In the genomic region with DNA sequence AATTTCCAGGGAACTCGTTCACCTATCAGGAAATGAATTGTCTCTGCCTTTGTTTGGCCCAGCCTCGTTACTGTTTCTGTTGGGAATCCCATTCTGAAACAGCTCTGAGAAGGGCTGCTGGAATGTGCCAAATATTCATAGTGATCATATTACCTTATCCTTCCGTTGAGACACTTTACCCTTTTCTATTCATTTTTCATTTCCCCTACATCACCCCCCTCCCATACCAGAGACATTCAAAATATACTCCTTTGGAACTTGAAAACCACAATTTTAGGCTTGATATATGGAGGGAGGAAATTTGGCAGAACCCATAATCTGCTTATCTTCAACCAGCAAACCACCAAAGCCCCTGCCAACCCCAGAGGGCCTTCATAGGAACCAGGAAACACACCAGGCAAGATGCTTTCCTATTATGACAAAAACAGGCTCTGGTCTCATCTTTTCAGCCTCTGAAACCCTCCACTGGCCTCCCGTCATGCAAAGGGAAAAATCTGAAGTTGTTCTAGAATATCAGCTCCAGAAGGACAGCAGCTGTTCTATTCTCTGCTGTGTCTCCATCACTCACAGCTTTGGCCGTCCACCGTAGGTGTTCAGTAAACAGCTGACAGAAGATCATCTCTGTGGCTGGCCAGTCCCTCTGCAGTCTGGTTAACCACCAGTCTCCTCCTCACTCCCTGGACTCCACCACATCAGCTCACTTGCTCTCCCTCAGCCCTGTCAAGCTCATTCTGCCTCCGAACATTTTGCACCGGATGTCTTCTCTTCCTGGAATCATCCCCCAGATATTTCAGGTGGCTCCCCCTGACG, we compare ENCODE assay signal across 20 cellular contexts.
A peak's percentile ranks its signal among the peaks of the same experiment; 100 is the strongest.
DNase-seq lines count a peak whose midpoint lies in the region; TF ChIP-seq lines count a peak whose summit lies in the region.
"Had no signal": no experiment of that assay in that cellular context is flagged by ENCODE, and none has a peak within 500 bp of the region (broad histone marks: within the 10 kb centered on the region; RNA-seq: fewer than 3 reads in every experiment).

No MANE protein-coding gene starts in this region.

- POLR2A ChIA-PET in OCI-LY7 (lab: Charles Lee), result no interaction called here

- peak overlapping the region; percentile 52 for H3K27ac Mint-ChIP-seq in mesothelial cell of epicardium

- peaks cover 22% of the 10 kb centered on the region for H3K4me1 Mint-ChIP-seq in mesothelial cell of epicardium

- H3K9me2 ChIP-seq in OCI-LY7 (ENCODE audit: insufficient read depth, low read length), result no peaks in the 10 kb centered on the region

- TF ChIP-seq CTCF in mesothelial cell of epicardium (IDR thresholded peaks at IDR 0.05; ENCODE audit: unreplicated experiment) (no peak), OCI-LY7 (conservative IDR thresholded peaks at IDR 0.05; ENCODE audit: low read length) (no peak)

- intact Hi-C loops in OCI-LY7 (cut with micrococcal nuclease; ENCODE audit: unreplicated experiment), result no loop called here

- H3K9me3 Mint-ChIP-seq in mesothelial cell of epicardium, result no peaks in the 10 kb centered on the region

- no TSS peak for BruUV-seq in OCI-LY7 (replicated peaks; lab: Mats Ljungman, UMichigan)

- CTCF ChIA-PET in OCI-LY7 (lab: Charles Lee; ENCODE audit: unreplicated experiment), result no interaction called here

- no peak overlapping the region for H3K4me2 ChIP-seq in OCI-LY7 (ENCODE audit: low read length)

- DNase-seq in Daoy (ENCODE audit: low read depth), result peak; percentile 61
- peak; percentile 52 for DNase-seq in H4 (ENCODE audit: low spot score)
- peak; percentile 83 for DNase-seq in amniotic epithelial cell (ENCODE audit: low read depth)
- DNase-seq in mesothelial cell of epicardium (ENCODE audit: low spot score in 2 of 2, unreplicated experiment in 2 of 2), result no peak
- no peak for DNase-seq in NCI-H1092 treated with DMSO at 0.1 percent for 48 hours (lab: John Stamatoyannopoulos, UW)
- no peak for DNase-seq in activated T-cell treated with anti-CD3 and anti-CD28 coated beads, Interleukin-2, amount 50 U/mL, for 1 hour
- DNase-seq in OCI-LY7 (ENCODE audit: low spot score), result no peak
- DNase-seq: activated CD4-positive, CD25-positive, alpha-beta regulatory T cell; activated effector memory CD4-positive, alpha-beta T cell treated with Interleukin-2 at 50 U/mL for 16 hours; anterior cingulate cortex; cortex of kidney; gastrocnemius medialis; HCEC 1CT; lower lobe of right lung; naive B cell; NCI-H1417 treated with DMSO at 0.1 percent for 48 hours; NCI-H2171; Peyer's patch; psoas muscle; spleen had no signal

- no peaks in the 10 kb centered on the region for H3K27me3 Mint-ChIP-seq in mesothelial cell of epicardium (ENCODE audit: low read depth)
- H3K27me3 Mint-ChIP-seq: naive B cell had no signal

- no peaks in the 10 kb centered on the region for H4K20me1 ChIP-seq in OCI-LY7 (ENCODE audit: insufficient read depth, low read length)

- no peak overlapping the region for H3K27ac ChIP-seq in OCI-LY7 (ENCODE audit: low read depth, low read length, poor library complexity, severe bottlenecking)
- H3K27ac ChIP-seq: gastrocnemius medialis, lower lobe of right lung, Peyer's patch, psoas muscle, spleen had no signal

- H3K4me1 ChIP-seq in OCI-LY7 (ENCODE audit: insufficient read depth, low read length, poor library complexity, severe bottlenecking), result no peaks in the 10 kb centered on the region
- H3K4me1 ChIP-seq: gastrocnemius medialis, lower lobe of right lung, Peyer's patch, psoas muscle, spleen had no signal

- H3K36me3 ChIP-seq in OCI-LY7 (ENCODE audit: insufficient read depth, low read length), result no peaks in the 10 kb centered on the region
- H3K36me3 ChIP-seq: gastrocnemius medialis, lower lobe of right lung, Peyer's patch, spleen had no signal

- no peaks in the 10 kb centered on the region for H3K79me2 ChIP-seq in OCI-LY7 (ENCODE audit: insufficient read depth, low read depth, low read length)

- no peaks in the 10 kb centered on the region for H3K9me3 ChIP-seq in OCI-LY7 (ENCODE audit: low read length)
- H3K9me3 ChIP-seq: gastrocnemius medialis, lower lobe of right lung, Peyer's patch, psoas muscle had no signal

- H2AFZ ChIP-seq in OCI-LY7 (ENCODE audit: low read length), result no peak overlapping the region

- no peak overlapping the region for H3K4me3 ChIP-seq in OCI-LY7 (ENCODE audit: low read depth, low read length, poor library complexity, severe bottlenecking)
- H3K4me3 ChIP-seq: gastrocnemius medialis, lower lobe of right lung, Peyer's patch, psoas muscle, spleen had no signal

- H3K4me3 Mint-ChIP-seq in mesothelial cell of epicardium, result no peak overlapping the region
- H3K4me3 Mint-ChIP-seq: naive B cell had no signal

- H3K36me3 Mint-ChIP-seq in mesothelial cell of epicardium, result peaks cover 5% of the 10 kb centered on the region
- H3K36me3 Mint-ChIP-seq: naive B cell had no signal

Comparison
In these comparisons a context has a peak if more than half of its experiments do, and no peak if none do; other contexts are left out.
1. DNase-seq: peak in Daoy (single experiment), H4 (single experiment) and amniotic epithelial cell (single experiment); none in mesothelial cell of epicardium (0 of 2), NCI-H1092 treated with DMSO at 0.1 percent for 48 hours (single experiment), activated T-cell treated with anti-CD3 and anti-CD28 coated beads, Interleukin-2, amount 50 U/mL, for 1 hour (single experiment) and OCI-LY7 (single experiment).